Comparison of ENCODE assay signal across 22 cellular contexts in the genomic region with DNA sequence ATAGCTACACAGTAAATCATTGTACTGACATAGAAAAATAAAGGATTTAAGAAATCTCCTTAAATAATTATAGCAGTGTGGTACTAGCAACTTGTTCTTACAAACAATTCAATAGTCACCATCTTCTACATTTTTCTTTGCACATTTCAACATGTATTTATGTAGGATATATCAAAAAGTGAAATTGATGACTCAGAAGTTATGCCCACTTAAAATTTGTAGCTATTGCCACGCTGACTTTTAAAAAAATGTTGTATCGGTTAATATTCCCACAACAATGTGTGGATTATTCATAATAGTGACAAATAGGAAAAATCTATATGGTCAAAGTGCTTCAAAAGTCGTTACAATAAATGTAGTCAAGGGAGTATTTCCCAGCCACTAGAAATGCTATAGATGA. TPM values are rescaled to one million over a fixed set of nuclear protein-coding genes. Genes with fewer than 3 reads are reported as not detected.
"Had no signal": no experiment of that assay in that cellular context is flagged by ENCODE, and none has a peak within 500 bp of the region (broad histone marks: within the 10 kb centered on the region; RNA-seq: fewer than 3 reads in every experiment).

No MANE protein-coding gene starts in this region.

- H3K36me3 ChIP-seq: Peyer's patch, SJCRH30 had no signal

- H3K27me3 ChIP-seq: Peyer's patch, SJCRH30 had no signal

- H3K4me3 ChIP-seq: Peyer's patch, SJCRH30 had no signal

- H3K27ac ChIP-seq: Peyer's patch, SJCRH30 had no signal

- H3K4me1 ChIP-seq: Peyer's patch had no signal

- H3K9me3 ChIP-seq: Peyer's patch, SJCRH30 had no signal

- DNase-seq: KBM-7, MV-4-11, NCI-H1048, NCI-H1105, NCI-H1417, NCI-H1436 treated with DMSO at 0.1 percent for 48 hours, NCI-H1694, NCI-H187 treated with DMSO at 0.1 percent for 48 hours, NCI-H2029 treated with DMSO at 0.1 percent for 48 hours, NCI-H2227 treated with DMSO at 0.1 percent for 48 hours, NCI-H524, NCI-H526 treated with DMSO at 0.1 percent for 48 hours, NCI-H748 treated with DMSO at 0.1 percent for 48 hours, Peyer's patch, RPMI8226, SHP77 treated with DMSO at 0.1 percent for 48 hours, SJCRH30, T-helper 1 cell, T-helper 17 cell had no signal

- ATAC-seq: Right ventricle myocardium inferior, SK-N-SH treated with all-trans-retinoic acid at 6 μM for 48 hours, T-helper 17 cell had no signal

RNA-seq across cellular contexts. Expression of a gene that starts 6.7 kb away (rescaled TPM):
- total RNA-seq: LHCN-M2 had no signal
